21 cellular contexts compared by ENCODE assay signal in the genomic region with DNA sequence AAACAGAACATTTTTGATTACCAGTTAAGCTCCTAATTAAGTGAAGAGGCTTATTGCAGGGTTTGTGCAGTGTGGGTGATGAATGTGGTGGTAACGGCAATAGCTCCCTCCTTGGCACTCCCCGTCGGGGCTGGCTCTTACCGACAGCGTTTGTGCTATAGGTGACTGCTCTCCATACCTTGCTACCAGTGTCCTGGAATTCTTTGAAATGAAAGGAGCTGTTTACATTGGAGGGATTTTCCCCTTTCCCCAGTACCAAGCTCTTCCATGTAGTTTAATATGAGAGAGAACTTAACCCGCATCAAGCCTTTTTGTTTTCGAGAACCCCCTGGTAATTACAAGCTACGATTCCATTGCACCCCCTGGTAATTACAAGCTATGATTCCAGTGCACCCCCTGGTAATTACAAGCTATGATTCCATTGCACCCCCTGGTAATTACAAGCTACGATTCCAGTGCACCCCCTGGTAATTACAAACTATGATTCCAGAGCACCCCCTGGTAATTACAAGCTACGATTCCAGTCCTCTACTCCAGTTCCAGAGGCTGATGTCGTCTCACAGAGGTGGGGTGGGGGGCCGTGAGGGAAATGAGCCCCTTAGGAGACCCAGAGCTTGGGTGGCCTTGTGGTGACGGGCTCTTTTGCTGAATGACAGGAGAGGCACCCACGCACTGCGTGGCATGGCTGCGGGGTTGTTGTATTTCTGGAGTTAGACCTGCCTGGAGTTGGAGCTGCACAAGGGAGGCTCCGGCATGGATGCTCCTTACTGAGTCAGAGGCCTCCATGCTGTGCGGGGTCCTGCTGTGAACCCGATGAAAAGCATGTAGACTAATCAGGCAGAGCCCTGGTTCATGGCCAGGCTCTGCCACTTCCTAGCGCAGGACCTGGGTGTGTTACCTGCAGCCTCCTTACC.
"Had no signal": no experiment of that assay in that cellular context is flagged by ENCODE, and none has a peak within 500 bp of the region (broad histone marks: within the 10 kb centered on the region; RNA-seq: fewer than 3 reads in every experiment).

No MANE protein-coding gene starts in this region.

- H3K9me3 Mint-ChIP-seq: activated CD4-positive, alpha-beta memory T cell treated with anti-CD3 and anti-CD28 coated beads, Interleukin-2, amount 10 ng/mL, durations not matched to agents 7 days and 5 days; activated naive CD4-positive, alpha-beta T cell treated with anti-CD3 and anti-CD28 coated beads, Interleukin-2, amount 50 U/mL, for 24 hours; activated T-cell treated with anti-CD3 and anti-CD28 coated beads, Interleukin-2, amount 50 U/mL, for 72 hours; naive B cell; stimulated activated naive B cell treated with anti-CD40 and anti-IgM and Interleukin-4, amounts not matched to agents 10 μg/mL and 1 μg/mL and 100 μg/mL, for 72 hours; T-cell had no signal

- H3K4me3 Mint-ChIP-seq: activated CD4-positive, alpha-beta memory T cell treated with anti-CD3 and anti-CD28 coated beads, Interleukin-2, amount 10 ng/mL, durations not matched to agents 7 days and 5 days; activated naive CD4-positive, alpha-beta T cell treated with anti-CD3 and anti-CD28 coated beads, Interleukin-2, amount 50 U/mL, for 24 hours; activated T-cell treated with anti-CD3 and anti-CD28 coated beads, Interleukin-2, amount 50 U/mL, for 72 hours; stimulated activated naive B cell treated with anti-CD40 and anti-IgM and Interleukin-4, amounts not matched to agents 10 μg/mL and 1 μg/mL and 100 μg/mL, for 72 hours; T-cell had no signal

- H3K27ac Mint-ChIP-seq: activated CD4-positive, alpha-beta memory T cell treated with anti-CD3 and anti-CD28 coated beads, Interleukin-2, amount 10 ng/mL, durations not matched to agents 7 days and 5 days; activated T-cell treated with anti-CD3 and anti-CD28 coated beads, Interleukin-2, amount 50 U/mL, for 72 hours; stimulated activated naive B cell treated with anti-CD40 and anti-IgM and Interleukin-4, amounts not matched to agents 10 μg/mL and 1 μg/mL and 100 μg/mL, for 72 hours; T-cell had no signal

- FAIRE-seq: astrocyte had no signal

- DNase-seq: activated CD4-positive, alpha-beta memory T cell treated with anti-CD3 and anti-CD28 coated beads, Interleukin-2, amount 10 ng/mL, durations not matched to agents 7 days and 5 days; activated CD4-positive, alpha-beta T cell treated with anti-CD3 and anti-CD28 coated beads for 48 hours; activated CD4-positive, CD25-positive, alpha-beta regulatory T cell; activated gamma-delta T cell; activated T-cell treated with anti-CD3 and anti-CD28 coated beads, Interleukin-2, amount 50 U/mL, for 72 hours; dorsolateral prefrontal cortex; foreskin melanocyte; glutamatergic neuron; hippocampal formation; kidney glomerular epithelial cell; left ventricle myocardium superior; naive B cell; spleen; stimulated activated CD4-positive, alpha-beta T cell treated with anti-CD3 and anti-CD28 coated beads, Interleukin-4, amount 100 ng/mL, for 4 hours; stimulated activated naive B cell treated with anti-CD40 and anti-IgM and Interleukin-4, amounts not matched to agents 10 μg/mL and 1 μg/mL and 100 μg/mL, for 72 hours; T-cell; thyroid gland had no signal

- H3K27me3 Mint-ChIP-seq: activated CD4-positive, alpha-beta memory T cell treated with anti-CD3 and anti-CD28 coated beads, Interleukin-2, amount 10 ng/mL, durations not matched to agents 7 days and 5 days; activated naive CD4-positive, alpha-beta T cell treated with anti-CD3 and anti-CD28 coated beads, Interleukin-2, amount 50 U/mL, for 24 hours; naive B cell; stimulated activated naive B cell treated with anti-CD40 and anti-IgM and Interleukin-4, amounts not matched to agents 10 μg/mL and 1 μg/mL and 100 μg/mL, for 72 hours; T-cell had no signal

- H3K4me3 ChIP-seq: cardiac muscle cell, dorsolateral prefrontal cortex, spleen, thyroid gland had no signal

- ATAC-seq: activated T-cell treated with anti-CD3 and anti-CD28 coated beads, Interleukin-2, amount 50 U/mL, for 72 hours; left ventricle myocardium superior; sciatic nerve; stimulated activated naive B cell treated with anti-CD40 and anti-IgM and Interleukin-4, amounts not matched to agents 10 μg/mL and 1 μg/mL and 100 μg/mL, for 72 hours; T-cell had no signal
